12 cellular contexts compared by ENCODE assay signal in genomic region chr11:12112150-12112520, GRCh38. TPM values are rescaled to one million over a fixed set of nuclear protein-coding genes. Genes with fewer than 3 reads are reported as not detected.
DNase-seq lines count a peak whose midpoint lies in the region; ATAC-seq and TF ChIP-seq lines count a peak whose summit lies in the region.
"Had no signal": no experiment of that assay in that cellular context is flagged by ENCODE, and none has a peak within 500 bp of the region (broad histone marks: within the 10 kb centered on the region; RNA-seq: fewer than 3 reads in every experiment).

No MANE protein-coding gene starts in this region.

- BruUV-seq in Panc1 (replicated peaks; lab: Mats Ljungman, UMichigan) = no TSS peak
- BruUV-seq in OCI-LY7 (replicated peaks; lab: Mats Ljungman, UMichigan) = no TSS peak

- H4K20me1 ChIP-seq in OCI-LY7 (ENCODE audit: insufficient read depth, low read length) (no peaks in the 10 kb centered on the region), MM.1S (ENCODE audit: insufficient read depth, low read length) (no peaks in the 10 kb centered on the region)

- no peak for TF ChIP-seq POLR2A in gastrocnemius medialis (IDR thresholded peaks at IDR 0.05)

- H2AFZ ChIP-seq in OCI-LY7 (ENCODE audit: low read length) = no peak overlapping the region
- H2AFZ ChIP-seq in MM.1S (ENCODE audit: low read length) = no peak overlapping the region

- H3K27me3 Mint-ChIP-seq in CD4-positive, CD25-positive, alpha-beta regulatory T cell = no peaks in the 10 kb centered on the region

- H3K79me2 ChIP-seq in OCI-LY7 (ENCODE audit: insufficient read depth, low read depth, low read length) (no peaks in the 10 kb centered on the region), MM.1S (ENCODE audit: low read length) (no peaks in the 10 kb centered on the region)

- H3K4me2 ChIP-seq in OCI-LY7 (ENCODE audit: low read length) (no peak overlapping the region), MM.1S (ENCODE audit: low read depth, low read length) (no peak overlapping the region)

- H3F3A ChIP-seq in MM.1S (ENCODE audit: insufficient read depth, low read length) = no peaks in the 10 kb centered on the region; the same call in 1 of the 2 replicates

- no peaks in the 10 kb centered on the region for H3K9me3 ChIP-seq in CD4-positive, CD25-positive, alpha-beta regulatory T cell (ENCODE audit: control insufficient read depth in 2 of 2, low read length in 2 of 2)
- no peaks in the 10 kb centered on the region for H3K9me3 ChIP-seq in Panc1 (ENCODE audit: control insufficient read depth, insufficient read depth, low read depth, low read length)
- H3K9me3 ChIP-seq in gastrocnemius medialis = no peaks in the 10 kb centered on the region
- H3K9me3 ChIP-seq in OCI-LY7 (ENCODE audit: low read length) = no peaks in the 10 kb centered on the region
- H3K9me3 ChIP-seq in MM.1S (replicated peaks; ENCODE audit: insufficient read depth, low read length) = no peaks in the 10 kb centered on the region

- no peak overlapping the region for H3K9ac ChIP-seq in MM.1S (ENCODE audit: low read length)

- H3K9me2 ChIP-seq in OCI-LY7 (ENCODE audit: insufficient read depth, low read length) (no peaks in the 10 kb centered on the region), MM.1S (replicated peaks; ENCODE audit: insufficient read depth, low read length) (no peaks in the 10 kb centered on the region)

- in situ Hi-C loops in Panc1 (cut with HindIII; ENCODE audit: low pct_unique_long_range_greater_than_20kb, low sequenced_read_pairs) = no loop called here
- in situ Hi-C loops in gastrocnemius medialis (cut with MboI; ENCODE audit: low sequenced_read_pairs in 4 of 4) = no loop called here

- H3K4me3 Mint-ChIP-seq in CD4-positive, CD25-positive, alpha-beta regulatory T cell = peak overlapping the region in 3 of 4 donors; percentile 21 to 91 (median 90)

- H3K4me3 ChIP-seq in CD4-positive, CD25-positive, alpha-beta regulatory T cell (ENCODE audit: low read depth, low read length) = no peak overlapping the region
- H3K4me3 ChIP-seq in Panc1 (ENCODE audit: low read depth in 2 of 2, low read length in 2 of 2) (peak overlapping the region; percentile 75 to 91), epithelial cell of proximal tubule (ENCODE audit: low read depth, low read length) (peak overlapping the region; percentile 88), gastrocnemius medialis (peak overlapping the region in 3 of 4 donors; percentile 65 to 92 (median 77)), OCI-LY7 (ENCODE audit: low read depth, low read length, poor library complexity, severe bottlenecking) (no peak overlapping the region), MM.1S (ENCODE audit: low read length) (no peak overlapping the region)

- no peaks in the 10 kb centered on the region for H3K36me3 ChIP-seq in CD4-positive, CD25-positive, alpha-beta regulatory T cell (ENCODE audit: control insufficient read depth, insufficient read depth, low read length)
- H3K36me3 ChIP-seq in Panc1 (ENCODE audit: control insufficient read depth, insufficient read depth, low read length) (0 out of 2 replicates have a peak, but pooled peaks cover 2% of the 10 kb centered on the region), gastrocnemius medialis (no peaks in the 10 kb centered on the region), OCI-LY7 (ENCODE audit: insufficient read depth, low read length) (no peaks in the 10 kb centered on the region), MM.1S (replicated peaks; ENCODE audit: insufficient read depth, low read length) (no peaks in the 10 kb centered on the region)

- H3K27ac ChIP-seq in CD4-positive, CD25-positive, alpha-beta regulatory T cell (ENCODE audit: insufficient read depth, low read length, poor library complexity, severe bottlenecking) = no peak overlapping the region
- H3K27ac ChIP-seq in Panc1 (ENCODE audit: low read length) = peak overlapping the region; percentile 67
- peak overlapping the region in 3 of 4 donors; percentile 70 to 80 (median 79) for H3K27ac ChIP-seq in gastrocnemius medialis
- H3K27ac ChIP-seq in OCI-LY7 (ENCODE audit: low read depth, low read length, poor library complexity, severe bottlenecking) = no peak overlapping the region
- no peak overlapping the region for H3K27ac ChIP-seq in MM.1S (ENCODE audit: low read length)

- peaks cover 0 to 2% (median 0%) of the 10 kb centered on the region in 7 donors for H3K9me3 Mint-ChIP-seq in CD4-positive, CD25-positive, alpha-beta regulatory T cell

- intact Hi-C loops in Panc1 (cut with micrococcal nuclease; ENCODE audit: unreplicated experiment) = loop anchor here (5.0 kb wide), 1 partner anchor 65 kb away; no protein-coding TSS in a partner anchor
- intact Hi-C loops in gastrocnemius medialis (cut with DNase I; ENCODE audit: low total_unique reads) = loop anchor here (5.0 kb wide), 2 partner anchors 45 kb away; no protein-coding TSS in a partner anchor
- intact Hi-C loops in OCI-LY7 (cut with micrococcal nuclease; ENCODE audit: unreplicated experiment) = no loop called here

- POLR2A ChIA-PET in Panc1 (lab: Charles Lee) (no interaction called here), OCI-LY7 (lab: Charles Lee) (no interaction called here)

- CTCF ChIA-PET in Panc1 (lab: Charles Lee) = interaction anchor here (0.7 kb wide), 1 partner anchor 124 kb away, joined by 7 read pairs; no protein-coding TSS in a partner anchor
- CTCF ChIA-PET in OCI-LY7 (lab: Charles Lee; ENCODE audit: unreplicated experiment) = no interaction called here

- no peak overlapping the region for H3K27ac Mint-ChIP-seq in CD4-positive, CD25-positive, alpha-beta regulatory T cell

- no peak for DNase-seq in CD4-positive, CD25-positive, alpha-beta regulatory T cell
- no peak for DNase-seq in Panc1 (ENCODE audit: low read depth, low spot score)
- DNase-seq in epithelial cell of proximal tubule (ENCODE audit: low read depth) = no peak
- no peak for DNase-seq in gastrocnemius medialis
- no peak for DNase-seq in OCI-LY7 (ENCODE audit: low spot score)
- DNase-seq in NCI-H82 treated with DMSO at 0.1 percent for 48 hours (lab: John Stamatoyannopoulos, UW; ENCODE audit: unreplicated experiment) = no peak
- DNase-seq in MM.1S = no peak
- DNase-seq: activated effector memory CD4-positive, alpha-beta T cell treated with anti-CD3 and anti-CD28 coated beads, Interleukin-2, amount 50 U/mL, for 16 hours; MV-4-11; stimulated activated CD4-positive, alpha-beta T cell treated with anti-CD3 and anti-CD28 coated beads, Interleukin-4, amount 100 ng/mL, for 1 hour had no signal

- H3K27me3 ChIP-seq in CD4-positive, CD25-positive, alpha-beta regulatory T cell (ENCODE audit: control insufficient read depth, insufficient read depth, low read length) = no peaks in the 10 kb centered on the region
- H3K27me3 ChIP-seq in Panc1 (ENCODE audit: control insufficient read depth, insufficient read depth, low read length) (no peaks in the 10 kb centered on the region), gastrocnemius medialis (no peaks in the 10 kb centered on the region), MM.1S (replicated peaks; ENCODE audit: insufficient read depth, low read length) (no peaks in the 10 kb centered on the region)

- no peak for TF ChIP-seq CTCF in Panc1 (IDR thresholded peaks at IDR 0.05)
- no peak for TF ChIP-seq CTCF in epithelial cell of proximal tubule (conservative IDR thresholded peaks at IDR 0.05; ENCODE audit: low read depth, low read length)
- TF ChIP-seq CTCF in gastrocnemius medialis (IDR thresholded peaks at IDR 0.05 in 4 of 5, conservative IDR thresholded peaks at IDR 0.05 in 1 of 5) = no peak
- TF ChIP-seq CTCF in OCI-LY7 (conservative IDR thresholded peaks at IDR 0.05; ENCODE audit: low read length) = no peak
- no peak for TF ChIP-seq CTCF in MM.1S (IDR thresholded peaks at IDR 0.05; ENCODE audit: low read length)

- H3K36me3 Mint-ChIP-seq in CD4-positive, CD25-positive, alpha-beta regulatory T cell = no peaks in the 10 kb centered on the region

- no peak for ATAC-seq in CD4-positive, CD25-positive, alpha-beta regulatory T cell (ENCODE audit: low read depth in 2 of 2)
- no peak for ATAC-seq in Panc1
- ATAC-seq in gastrocnemius medialis = no peak
- no peak for ATAC-seq in GM18498 (IDR thresholded peaks at IDR 0.05; ENCODE audit: unreplicated experiment)
- ATAC-seq: esophagus mucosa had no signal

- H3K4me1 Mint-ChIP-seq in CD4-positive, CD25-positive, alpha-beta regulatory T cell = peaks cover 12 to 39% (median 24%) of the 10 kb centered on the region in 4 donors

- peaks cover 25% of the 10 kb centered on the region for H3K4me1 ChIP-seq in CD4-positive, CD25-positive, alpha-beta regulatory T cell (ENCODE audit: control insufficient read depth, insufficient read depth, low read length, poor library complexity, severe bottlenecking)
- peaks cover 26% of the 10 kb centered on the region for H3K4me1 ChIP-seq in Panc1 (ENCODE audit: control insufficient read depth, insufficient read depth, low read length)
- peaks cover 10 to 19% of the 10 kb centered on the region in 2 donors for H3K4me1 ChIP-seq in gastrocnemius medialis
- no peaks in the 10 kb centered on the region for H3K4me1 ChIP-seq in OCI-LY7 (ENCODE audit: insufficient read depth, low read length, poor library complexity, severe bottlenecking)
- peaks cover 5% of the 10 kb centered on the region; the same call in 1 of the 2 replicates for H3K4me1 ChIP-seq in MM.1S (ENCODE audit: low read length)

RNA-seq across cellular contexts. Expression of gene MICAL2, which starts 1.7 kb away (rescaled TPM):
- total RNA-seq in CD4-positive, CD25-positive, alpha-beta regulatory T cell = 67.5 TPM
- polyA plus RNA-seq in CD4-positive, CD25-positive, alpha-beta regulatory T cell = 10 to 100 TPM; 15.9 to 39.0 (median 22.9) TPM
- total RNA-seq in Panc1 (2021; ENCODE audit: unreplicated experiment) (199 TPM), epithelial cell of proximal tubule (104 and 148 TPM in 2 replicates), gastrocnemius medialis (10 to 100 TPM; 24.7 to 53.7 (median 37.0) TPM), OCI-LY7 (2022) (0.59 TPM in 1 of 2 replicates, not detected in the other)
- 183 TPM for polyA plus RNA-seq in Panc1 (2012; ENCODE audit: insufficient read length)
- not detected in 2 replicates for total RNA-seq in OCI-LY7 (2014; rRNA removed; shearing (Covaris generic))

Comparison
In these comparisons a context has a peak if more than half of its experiments do, and no peak if none do; other contexts are left out.
1. H3K27ac ChIP-seq: peak in Panc1 (single experiment) and gastrocnemius medialis (3 of 4); none in CD4-positive, CD25-positive, alpha-beta regulatory T cell (single experiment), OCI-LY7 (single experiment) and MM.1S (single experiment).
2. H3K4me3 ChIP-seq: peak in Panc1 (2 of 2), epithelial cell of proximal tubule (single experiment) and gastrocnemius medialis (3 of 4); none in CD4-positive, CD25-positive, alpha-beta regulatory T cell (single experiment), OCI-LY7 (single experiment) and MM.1S (single experiment).
3. RNA of gene MICAL2, which starts 1.7 kb away (total RNA-seq): 199 TPM in Panc1 (single experiment), 104 to 148 TPM in epithelial cell of proximal tubule, 67.5 TPM in CD4-positive, CD25-positive, alpha-beta regulatory T cell (single experiment) and 24.7 to 53.7 TPM in gastrocnemius medialis; 0.59 TPM in OCI-LY7; every median in the first group is over 10 times any median in the second.